1 cellular context compared by ENCODE assay signal in genomic region chr11:945986-946385, GRCh38.
TF ChIP-seq lines count a peak whose summit lies in the region.

No MANE protein-coding gene starts in this region.

TF ChIP-seq in H1, 55 proteins besides CTCF, POLR2A, EP300 and RAD21:
- TF ChIP-seq CBX5 (IDR thresholded peaks at IDR 0.05; ENCODE audit: low read depth, low read length) (no peak), PHF8 (conservative IDR thresholded peaks at IDR 0.05; ENCODE audit: low read depth, low read length) (no peak), CEBPB (IDR thresholded peaks at IDR 0.05; ENCODE audit: low read depth, low read length) (peak; percentile 83)
